Comparison of ENCODE assay signal across 12 cellular contexts in the genomic region with DNA sequence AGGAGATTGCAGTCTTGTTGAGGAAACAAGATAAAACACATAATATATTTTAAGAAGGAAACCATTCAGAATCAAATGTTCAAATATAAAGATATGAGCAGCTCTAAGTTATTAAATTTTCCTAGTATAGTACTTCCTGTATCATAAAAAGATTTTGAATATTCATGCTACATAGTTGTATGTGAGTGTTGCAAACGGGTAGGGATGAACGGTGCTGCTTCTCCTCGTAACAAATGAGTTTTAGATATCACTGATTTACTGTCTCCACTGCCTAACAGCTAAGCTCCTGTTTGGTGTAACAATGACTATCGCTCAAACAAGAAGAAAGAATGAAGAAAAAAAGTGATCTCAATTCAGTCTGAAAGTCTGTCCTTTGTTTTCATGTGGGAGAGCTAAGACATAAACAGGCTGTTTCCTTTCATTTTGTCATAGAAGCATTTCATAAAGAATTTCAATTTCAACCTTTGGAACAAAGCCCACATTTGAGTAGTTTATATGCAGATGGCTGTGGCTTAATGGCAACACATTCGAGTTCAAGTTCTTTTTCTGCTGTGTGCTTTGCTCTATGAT. TPM values are rescaled to one million over a fixed set of nuclear protein-coding genes. Genes with fewer than 3 reads are reported as not detected.
DNase-seq lines count a peak whose midpoint lies in the region; ATAC-seq, FAIRE-seq and TF ChIP-seq lines count a peak whose summit lies in the region.
"Had no signal": no experiment of that assay in that cellular context is flagged by ENCODE, and none has a peak within 500 bp of the region (broad histone marks: within the 10 kb centered on the region; RNA-seq: fewer than 3 reads in every experiment).

No MANE protein-coding gene starts in this region.

- H3K4me3 Mint-ChIP-seq in mesothelial cell of epicardium: peak overlapping the region; percentile 42

- H3K27me3 Mint-ChIP-seq in mesothelial cell of epicardium (ENCODE audit: low read depth): peaks cover 23% of the 10 kb centered on the region

- DNase-seq in heart left ventricle (no peak), cardiac septum (ENCODE audit: low spot score) (no peak), cardiac fibroblast (ENCODE audit: low read depth in 2 of 2) (peak; percentile 57 to 75), mesothelial cell of epicardium (ENCODE audit: low spot score in 2 of 2, unreplicated experiment in 2 of 2) (no peak), urothelium cell line (ENCODE audit: low spot score) (no peak), NCI-H2227 (lab: John Stamatoyannopoulos, UW; ENCODE audit: unreplicated experiment) (no peak)
- DNase-seq: activated CD4-positive, alpha-beta T cell treated with anti-CD3 and anti-CD28 coated beads, Interleukin-2, amount 50 U/mL, for 1 hour; head of caudate nucleus; NCI-H446 had no signal

- H3K4me1 ChIP-seq in heart left ventricle: peaks cover 0 to 24% (median 4%) of the 10 kb centered on the region in 12 donors
- H3K4me1 ChIP-seq: BLaER1 had no signal

- TF ChIP-seq POLR2A in heart left ventricle (IDR thresholded peaks at IDR 0.05): no peak

- TF ChIP-seq CTCF in heart left ventricle (IDR thresholded peaks at IDR 0.05) (no peak), cardiac fibroblast (IDR thresholded peaks at IDR 0.05; ENCODE audit: low read depth, low read length) (no peak), mesothelial cell of epicardium (IDR thresholded peaks at IDR 0.05; ENCODE audit: unreplicated experiment) (no peak)

- intact Hi-C loops in heart left ventricle (cut with DNase I) (loop anchor here in 1 of 10 donors (10.0 kb wide), 1 partner anchor 118 kb away; no protein-coding TSS in a partner anchor), cardiac septum (cut with DNase I) (no loop called here)

- H3K9me3 ChIP-seq in heart left ventricle: peaks cover 0 to 26% (median 13%) of the 10 kb centered on the region in 12 donors

- peak overlapping the region in 8 of 12 donors; percentile 6 to 35 (median 11) for H3K4me3 ChIP-seq in heart left ventricle
- peak overlapping the region in 1 of 2 donors; percentile 35 for H3K4me3 ChIP-seq in cardiac fibroblast (replicated peaks in 1 of 2; ENCODE audit: low read depth in 2 of 2, low read length in 2 of 2)
- H3K4me3 ChIP-seq: BLaER1 had no signal

- peaks cover 23% of the 10 kb centered on the region for H3K4me1 Mint-ChIP-seq in mesothelial cell of epicardium

- 28 to 36% (median 31%) methylated on average over 5 of the region's 5 CpGs for WGBS in heart left ventricle, 4 donors

- H3K36me3 Mint-ChIP-seq in mesothelial cell of epicardium: peaks cover 21% of the 10 kb centered on the region

- H3K27ac ChIP-seq in heart left ventricle: peak overlapping the region in 4 of 12 donors; percentile 1 to 34 (median 19)
- H3K27ac ChIP-seq: BLaER1 had no signal

- peaks cover 22% of the 10 kb centered on the region for H3K9me3 Mint-ChIP-seq in mesothelial cell of epicardium

- peaks cover 0 to 10% (median 0%) of the 10 kb centered on the region in 9 donors for H3K36me3 ChIP-seq in heart left ventricle

- ATAC-seq in heart left ventricle: no peak
- no peak for ATAC-seq in esophagus mucosa
- ATAC-seq in GM18909 (IDR thresholded peaks at IDR 0.05; ENCODE audit: poor library complexity, unreplicated experiment): no peak

- FAIRE-seq in urothelium cell line (lab: Jason Lieb, UNC): peak; percentile 13

- H3K27me3 ChIP-seq in heart left ventricle: peaks cover 0 to 3% (median 0%) of the 10 kb centered on the region in 9 donors
- H3K27me3 ChIP-seq: BLaER1 had no signal

- H3K27ac Mint-ChIP-seq in mesothelial cell of epicardium: peak overlapping the region; percentile 71

RNA-seq across cellular contexts. Expression of a gene that starts 26.1 kb away (rescaled TPM):
- 100 to 1,000 TPM in 7 of 9 donors, 10 to 100 TPM in 2; 72.9 to 260 (median 193) TPM for total RNA-seq in heart left ventricle
- polyA plus RNA-seq in heart left ventricle: 100 to 1,000 TPM; 163 to 272 TPM
- 159 TPM for total RNA-seq in cardiac septum
- 183 to 197 TPM (median 193 TPM) in 3 replicates for total RNA-seq in mesothelial cell of epicardium
- 122 TPM for total RNA-seq in esophagus mucosa

Comparison
In these comparisons a context has a peak if more than half of its experiments do, and no peak if none do; other contexts are left out.
1. DNase-seq: peak in cardiac fibroblast (2 of 2); none in heart left ventricle (0 of 5), cardiac septum (single experiment), mesothelial cell of epicardium (0 of 2), urothelium cell line (single experiment) and NCI-H2227 (single experiment).